8 cellular contexts compared by ENCODE assay signal in the genomic region with DNA sequence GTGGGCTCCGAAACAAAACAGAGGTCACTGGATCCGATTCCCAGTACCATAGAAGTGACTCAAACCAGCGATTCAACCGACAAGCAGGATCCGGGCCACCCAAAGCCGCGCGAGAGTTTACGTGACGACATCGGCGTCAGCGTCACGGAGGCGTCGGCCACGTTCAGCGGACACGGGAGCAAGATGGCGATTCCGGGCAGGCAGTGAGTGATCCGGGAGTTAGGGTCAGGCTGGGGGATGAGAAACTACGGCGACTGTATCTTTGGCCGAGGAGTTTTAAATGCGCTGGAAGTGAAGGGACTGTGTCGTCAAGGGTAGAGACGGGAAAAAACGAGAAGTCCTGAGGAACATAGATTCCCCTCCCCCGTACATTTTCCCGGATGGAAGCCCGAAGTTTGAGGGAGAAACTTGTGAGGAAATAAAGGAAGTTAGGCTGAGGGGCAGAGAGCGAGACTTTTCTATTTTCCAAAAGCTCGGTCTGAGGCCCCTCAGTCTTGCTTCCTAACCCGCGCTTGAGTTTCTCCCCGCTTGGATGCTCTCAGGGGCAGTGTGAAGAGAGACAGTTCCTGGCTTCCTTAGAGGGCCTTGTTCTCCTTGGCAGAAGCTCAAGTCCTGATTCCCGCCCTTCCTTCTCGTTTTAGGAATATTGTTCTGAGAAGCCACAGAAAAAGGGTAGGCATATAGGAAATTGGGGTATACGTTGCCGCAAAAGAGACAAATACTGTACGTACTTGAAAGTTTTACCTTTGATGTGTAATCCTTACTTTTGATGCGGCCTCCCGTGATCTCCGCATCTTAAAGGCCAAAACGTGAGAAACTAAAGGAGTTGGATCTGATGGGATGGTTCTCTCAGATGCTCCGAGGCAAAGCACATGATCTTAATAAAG.
DNase-seq lines count a peak whose midpoint lies in the region; ATAC-seq lines count a peak whose summit lies in the region.

TSS of gene NSRP1 (plus strand) at position 156 of the 887 bp plus-strand sequence. CDS start at position 184, 28 bp downstream.

- DNase-seq in AG08396 (ENCODE audit: low spot score): peak; percentile 93
- DNase-seq in NCI-H510A (lab: John Stamatoyannopoulos, UW): peak; percentile 87
- peak; percentile 92 for DNase-seq in activated CD4-positive, CD25-positive, alpha-beta regulatory T cell treated with anti-CD3 and anti-CD28 coated beads, Interleukin-2, amount 50 U/mL, for 72 hours
- peak; percentile 94 for DNase-seq in cerebellar cortex (ENCODE audit: low spot score)
- peak; percentile 99 for DNase-seq in islet precursor cell
- DNase-seq in stimulated activated CD4-positive, alpha-beta T cell treated with anti-CD3 and anti-CD28 coated beads, Interleukin-12 subunit alpha, Interleukin-12 subunit beta, amount 100 ng/mL, for 4 hours: peak; percentile 92

- ATAC-seq in GM19023 (IDR thresholded peaks at IDR 0.05; ENCODE audit: unreplicated experiment): peak; percentile 82
- ATAC-seq in HG03378 (IDR thresholded peaks at IDR 0.05; ENCODE audit: unreplicated experiment): peak; percentile 56

Comparison
In these comparisons a context has a peak if more than half of its experiments do, and no peak if none do; other contexts are left out.
1. Peak in every context shown above with its lines: DNase-seq and ATAC-seq.